Comparison of ENCODE assay signal across 24 cellular contexts in genomic region chr6:130239755-130240154, GRCh38. TPM values are rescaled to one million over a fixed set of nuclear protein-coding genes. Genes with fewer than 3 reads are reported as not detected.
DNase-seq lines count a peak whose midpoint lies in the region.
"Had no signal": no experiment of that assay in that cellular context is flagged by ENCODE, and none has a peak within 500 bp of the region (broad histone marks: within the 10 kb centered on the region; RNA-seq: fewer than 3 reads in every experiment).

No MANE protein-coding gene starts in this region.

- no peak overlapping the region for H3K4me3 ChIP-seq in neuronal stem cell (ENCODE audit: low read length in 2 of 2)
- H3K4me3 ChIP-seq: A549, BLaER1, K562, Peyer's patch had no signal

- POLR2A ChIA-PET in activated CD4-positive, alpha-beta memory T cell treated with anti-CD3 and anti-CD28 coated beads, Interleukin-2, amount 10 ng/mL, durations not matched to agents 7 days and 5 days (lab: Charles Lee), result interaction anchor here (0.7 kb wide), 1 partner anchor 107 kb away, joined by 3 read pairs; no protein-coding TSS in a partner anchor

- no peak overlapping the region for H2AK5ac ChIP-seq in neuronal stem cell (ENCODE audit: low read depth, low read length)

- no peak overlapping the region for H3K4ac ChIP-seq in neuronal stem cell (ENCODE audit: low read length)

- H3K18ac ChIP-seq in neuronal stem cell (ENCODE audit: low read length), result no peak overlapping the region

- no peaks in the 10 kb centered on the region for H3K4me1 ChIP-seq in neuronal stem cell (ENCODE audit: control insufficient read depth in 2 of 2, insufficient read depth in 1 of 2, low read depth in 1 of 2, low read length in 2 of 2)
- H3K4me1 ChIP-seq: A549, BLaER1, Peyer's patch had no signal

- no peak overlapping the region for H2BK120ac ChIP-seq in neuronal stem cell (ENCODE audit: low read depth, low read length)

- no peaks in the 10 kb centered on the region for H3K9me3 Mint-ChIP-seq in activated CD4-positive, alpha-beta memory T cell treated with anti-CD3 and anti-CD28 coated beads, Interleukin-2, amount 10 ng/mL, durations not matched to agents 7 days and 5 days
- H3K9me3 Mint-ChIP-seq: CD4-positive, alpha-beta T cell had no signal

- no peaks in the 10 kb centered on the region for H3K4me1 Mint-ChIP-seq in activated CD4-positive, alpha-beta memory T cell treated with anti-CD3 and anti-CD28 coated beads, Interleukin-2, amount 10 ng/mL, durations not matched to agents 7 days and 5 days

- peak overlapping the region; percentile 40 for H2AFZ ChIP-seq in neuronal stem cell (ENCODE audit: low read length)

- H3K27ac Mint-ChIP-seq in activated CD4-positive, alpha-beta memory T cell treated with anti-CD3 and anti-CD28 coated beads, Interleukin-2, amount 10 ng/mL, durations not matched to agents 7 days and 5 days, result no peak overlapping the region
- H3K27ac Mint-ChIP-seq: CD4-positive, alpha-beta T cell had no signal

- H4K91ac ChIP-seq in neuronal stem cell (ENCODE audit: low read depth, low read length, poor library complexity), result no peak overlapping the region

- peak; percentile 1 for DNase-seq in EH (ENCODE audit: low read depth)
- peak; percentile 9 for DNase-seq in M059J (ENCODE audit: low read depth)
- DNase-seq in fibroblast of peridontal ligament (ENCODE audit: extremely low read depth), result peak; percentile 16
- DNase-seq in neuronal stem cell (ENCODE audit: low spot score), result no peak
- no peak for DNase-seq in activated CD4-positive, alpha-beta memory T cell treated with anti-CD3 and anti-CD28 coated beads, Interleukin-2, amount 10 ng/mL, durations not matched to agents 7 days and 5 days
- no peak for DNase-seq in NCI-H524 (lab: John Stamatoyannopoulos, UW)
- no peak for DNase-seq in HUDEP-2 (lab: John Stamatoyannopoulos, UW; ENCODE audit: unreplicated experiment in 76 of 76)
- no peak for DNase-seq in OCI-M2 (lab: John Stamatoyannopoulos, UW; ENCODE audit: unreplicated experiment)
- DNase-seq: CD4-positive, alpha-beta T cell; COR-L47; DMS79 treated with DMSO at 0.1 percent for 48 hours; NCI-H1105; NCI-H146; NCI-H2029; NCI-H2227 treated with DMSO at 0.1 percent for 48 hours; NCI-H510A; NCI-H774; Peyer's patch had no signal

- no peak overlapping the region for H3K9ac ChIP-seq in neuronal stem cell (ENCODE audit: low read depth, low read length, poor library complexity)
- H3K9ac ChIP-seq: BLaER1 had no signal

- no peak overlapping the region for H4K8ac ChIP-seq in neuronal stem cell (ENCODE audit: low read depth, low read length)

- H3K9me3 ChIP-seq in neuronal stem cell (replicated peaks in 1 of 2; ENCODE audit: control insufficient read depth in 2 of 2, insufficient read depth in 1 of 2, low read depth in 1 of 2, low read length in 2 of 2), result no peaks in the 10 kb centered on the region
- H3K9me3 ChIP-seq: A549, BLaER1, Peyer's patch had no signal

- no peak overlapping the region for H3K23ac ChIP-seq in neuronal stem cell (ENCODE audit: low read depth, low read length, poor library complexity)

- no peaks in the 10 kb centered on the region for H3K36me3 Mint-ChIP-seq in activated CD4-positive, alpha-beta memory T cell treated with anti-CD3 and anti-CD28 coated beads, Interleukin-2, amount 10 ng/mL, durations not matched to agents 7 days and 5 days (ENCODE audit: low read depth)

- CTCF ChIA-PET in activated CD4-positive, alpha-beta memory T cell treated with anti-CD3 and anti-CD28 coated beads, Interleukin-2, amount 10 ng/mL, durations not matched to agents 7 days and 5 days (lab: Charles Lee), result interaction anchor here (1.1 to 2.0 kb wide), 5 partner anchors 10 to 69 kb away, joined by 3 to 10 read pairs (median 4); partner anchors contain the start of gene SAMD3

- H3K27me3 ChIP-seq in neuronal stem cell (ENCODE audit: control insufficient read depth in 3 of 3, insufficient read depth in 3 of 3, low read depth in 1 of 3, low read length in 3 of 3), result no peaks in the 10 kb centered on the region
- H3K27me3 ChIP-seq: BLaER1, Peyer's patch had no signal

- H2BK15ac ChIP-seq in neuronal stem cell (ENCODE audit: low read length), result no peak overlapping the region

- H3K4me3 Mint-ChIP-seq in activated CD4-positive, alpha-beta memory T cell treated with anti-CD3 and anti-CD28 coated beads, Interleukin-2, amount 10 ng/mL, durations not matched to agents 7 days and 5 days, result no peak overlapping the region
- H3K4me3 Mint-ChIP-seq: CD4-positive, alpha-beta T cell had no signal

- H2BK5ac ChIP-seq in neuronal stem cell (ENCODE audit: low read length), result no peak overlapping the region

- no peak overlapping the region for H3K27ac ChIP-seq in neuronal stem cell (replicated peaks; ENCODE audit: low read length)
- H3K27ac ChIP-seq: A549, BLaER1, Peyer's patch had no signal

- H3K4me2 ChIP-seq in neuronal stem cell (ENCODE audit: insufficient read depth, low read length, poor library complexity, severe bottlenecking), result no peak overlapping the region
- H3K4me2 ChIP-seq: A549, BLaER1 had no signal

- no peak overlapping the region for H3K14ac ChIP-seq in neuronal stem cell (ENCODE audit: low read length)

- H3K36me3 ChIP-seq in neuronal stem cell (replicated peaks in 1 of 2; ENCODE audit: control insufficient read depth in 2 of 2, insufficient read depth in 2 of 2, low read length in 2 of 2), result no peaks in the 10 kb centered on the region
- H3K36me3 ChIP-seq: Peyer's patch had no signal

- H3K27me3 Mint-ChIP-seq in activated CD4-positive, alpha-beta memory T cell treated with anti-CD3 and anti-CD28 coated beads, Interleukin-2, amount 10 ng/mL, durations not matched to agents 7 days and 5 days, result peaks cover 2% of the 10 kb centered on the region
- H3K27me3 Mint-ChIP-seq: CD4-positive, alpha-beta T cell had no signal

- H2BK12ac ChIP-seq in neuronal stem cell (ENCODE audit: low read length), result no peak overlapping the region

- WGBS in neuronal stem cell (ENCODE audit: extremely low coverage in 2 of 2, insufficient read length in 2 of 2, insufficient replicate concordance in 1 of 2), 2 donors, result no CpG with 5 or more reads among the region's 2 CpGs

- H3K79me1 ChIP-seq in neuronal stem cell (ENCODE audit: low read depth, low read length), result no peaks in the 10 kb centered on the region

RNA-seq across cellular contexts. Expression of gene SAMD3, which starts 17.0 kb away (rescaled TPM):
- 2.8 and 4.2 TPM in 2 replicates for total RNA-seq in M059J (2014; rRNA removed; shearing (Covaris generic))
- 0.08 TPM for polyA plus RNA-seq in neuronal stem cell (2013, experiment 1 of 2)
- 0.04 TPM for polyA plus RNA-seq in neuronal stem cell (2013, experiment 2 of 2)
- total RNA-seq in activated CD4-positive, alpha-beta memory T cell treated with anti-CD3 and anti-CD28 coated beads, Interleukin-2, amount 10 ng/mL, durations not matched to agents 7 days and 5 days, result 10 to 100 TPM; 70.5 to 79.7 TPM
- total RNA-seq: G401, H4, HepG2, K562 had no signal
- polyA plus RNA-seq: A549, HepG2 had no signal

Comparison
In these comparisons a context has a peak if more than half of its experiments do, and no peak if none do; other contexts are left out.
1. DNase-seq: peak in EH (single experiment), M059J (single experiment) and fibroblast of peridontal ligament (single experiment); none in neuronal stem cell (single experiment), activated CD4-positive, alpha-beta memory T cell treated with anti-CD3 and anti-CD28 coated beads, Interleukin-2, amount 10 ng/mL, durations not matched to agents 7 days and 5 days (single experiment), NCI-H524 (0 of 2), HUDEP-2 (0 of 76) and OCI-M2 (single experiment).
2. RNA of gene SAMD3, which starts 17.0 kb away (total RNA-seq): 70.5 to 79.7 TPM in activated CD4-positive, alpha-beta memory T cell treated with anti-CD3 and anti-CD28 coated beads, Interleukin-2, amount 10 ng/mL, durations not matched to agents 7 days and 5 days; 2.8 to 4.2 TPM in M059J; every median in the first group is over 10 times any median in the second.